Comparison of ENCODE assay signal across 12 cellular contexts in genomic region chr11:22491826-22492225, GRCh38.
DNase-seq lines count a peak whose midpoint lies in the region; ATAC-seq and TF ChIP-seq lines count a peak whose summit lies in the region.
"Had no signal": no experiment of that assay in that cellular context is flagged by ENCODE, and none has a peak within 500 bp of the region (broad histone marks: within the 10 kb centered on the region; RNA-seq: fewer than 3 reads in every experiment).

No MANE protein-coding gene starts in this region.

- H3K4me3 Mint-ChIP-seq in activated CD4-positive, alpha-beta T cell treated with anti-CD3 and anti-CD28 coated beads for 36 hours, result no peak overlapping the region
- H3K4me3 Mint-ChIP-seq: memory B cell had no signal

- intact Hi-C loops in activated CD4-positive, alpha-beta T cell treated with anti-CD3 and anti-CD28 coated beads for 36 hours (cut with DNase I, micrococcal nuclease), result no loop called here

- no peak overlapping the region for H3K27ac Mint-ChIP-seq in activated CD4-positive, alpha-beta T cell treated with anti-CD3 and anti-CD28 coated beads for 36 hours
- H3K27ac Mint-ChIP-seq: memory B cell had no signal

- H3K36me3 Mint-ChIP-seq in activated CD4-positive, alpha-beta T cell treated with anti-CD3 and anti-CD28 coated beads for 36 hours (ENCODE audit: low read depth), result no peaks in the 10 kb centered on the region
- H3K36me3 Mint-ChIP-seq: memory B cell had no signal

- POLR2A ChIA-PET in activated CD4-positive, alpha-beta T cell treated with anti-CD3 and anti-CD28 coated beads for 36 hours (lab: Charles Lee), result no interaction called here

- DNase-seq in AG08396 (ENCODE audit: low spot score) (peak; percentile 14), HS-5 (ENCODE audit: low read depth) (peak; percentile 81), amniotic stem cell (lab: John Stamatoyannopoulos, UW) (peak; percentile 57), iris pigment epithelial cell (ENCODE audit: low read depth) (peak; percentile 43), erythroblast (lab: John Stamatoyannopoulos, UW) (no peak)
- no peak for DNase-seq in activated CD4-positive, alpha-beta T cell treated with anti-CD3 and anti-CD28 coated beads for 36 hours
- DNase-seq in stimulated activated naive CD8-positive, alpha-beta T cell treated with anti-CD3 and anti-CD28 coated beads, Interleukin-15, Interleukin-2, amounts not matched to agents 100 U/mL and 50 U/mL, for 24 hours, result no peak
- DNase-seq: aorta, foreskin melanocyte, SW 1271 had no signal

- CTCF ChIA-PET in activated CD4-positive, alpha-beta T cell treated with anti-CD3 and anti-CD28 coated beads for 36 hours (lab: Charles Lee), result interaction anchor here (1.2 kb wide), 1 partner anchor 143 kb away, joined by 3 read pairs; no protein-coding TSS in a partner anchor

- no peaks in the 10 kb centered on the region for H3K4me1 Mint-ChIP-seq in activated CD4-positive, alpha-beta T cell treated with anti-CD3 and anti-CD28 coated beads for 36 hours
- H3K4me1 Mint-ChIP-seq: memory B cell had no signal

- H3K27me3 Mint-ChIP-seq in activated CD4-positive, alpha-beta T cell treated with anti-CD3 and anti-CD28 coated beads for 36 hours, result peaks cover 4% of the 10 kb centered on the region
- H3K27me3 Mint-ChIP-seq: memory B cell had no signal

- H3K9me3 Mint-ChIP-seq in activated CD4-positive, alpha-beta T cell treated with anti-CD3 and anti-CD28 coated beads for 36 hours (ENCODE audit: low read depth), result no peaks in the 10 kb centered on the region

- no peak for ATAC-seq in GM18861 (IDR thresholded peaks at IDR 0.05; ENCODE audit: unreplicated experiment)
- no peak for ATAC-seq in activated CD4-positive, alpha-beta T cell treated with anti-CD3 and anti-CD28 coated beads for 36 hours
- no peak for ATAC-seq in stimulated activated naive CD8-positive, alpha-beta T cell treated with anti-CD3 and anti-CD28 coated beads, Interleukin-15, Interleukin-2, amounts not matched to agents 100 U/mL and 50 U/mL, for 24 hours

- TF ChIP-seq POLR2A in erythroblast (IDR thresholded peaks at IDR 0.05; ENCODE audit: low read length), result no peak

Comparison
In these comparisons a context has a peak if more than half of its experiments do, and no peak if none do; other contexts are left out.
1. DNase-seq: peak in AG08396 (single experiment), HS-5 (single experiment), amniotic stem cell (single experiment) and iris pigment epithelial cell (single experiment); none in activated CD4-positive, alpha-beta T cell treated with anti-CD3 and anti-CD28 coated beads for 36 hours (single experiment), stimulated activated naive CD8-positive, alpha-beta T cell treated with anti-CD3 and anti-CD28 coated beads, Interleukin-15, Interleukin-2, amounts not matched to agents 100 U/mL and 50 U/mL, for 24 hours (single experiment) and erythroblast (0 of 2).